ENCODE assay signal across 9 cellular contexts in the genomic region with DNA sequence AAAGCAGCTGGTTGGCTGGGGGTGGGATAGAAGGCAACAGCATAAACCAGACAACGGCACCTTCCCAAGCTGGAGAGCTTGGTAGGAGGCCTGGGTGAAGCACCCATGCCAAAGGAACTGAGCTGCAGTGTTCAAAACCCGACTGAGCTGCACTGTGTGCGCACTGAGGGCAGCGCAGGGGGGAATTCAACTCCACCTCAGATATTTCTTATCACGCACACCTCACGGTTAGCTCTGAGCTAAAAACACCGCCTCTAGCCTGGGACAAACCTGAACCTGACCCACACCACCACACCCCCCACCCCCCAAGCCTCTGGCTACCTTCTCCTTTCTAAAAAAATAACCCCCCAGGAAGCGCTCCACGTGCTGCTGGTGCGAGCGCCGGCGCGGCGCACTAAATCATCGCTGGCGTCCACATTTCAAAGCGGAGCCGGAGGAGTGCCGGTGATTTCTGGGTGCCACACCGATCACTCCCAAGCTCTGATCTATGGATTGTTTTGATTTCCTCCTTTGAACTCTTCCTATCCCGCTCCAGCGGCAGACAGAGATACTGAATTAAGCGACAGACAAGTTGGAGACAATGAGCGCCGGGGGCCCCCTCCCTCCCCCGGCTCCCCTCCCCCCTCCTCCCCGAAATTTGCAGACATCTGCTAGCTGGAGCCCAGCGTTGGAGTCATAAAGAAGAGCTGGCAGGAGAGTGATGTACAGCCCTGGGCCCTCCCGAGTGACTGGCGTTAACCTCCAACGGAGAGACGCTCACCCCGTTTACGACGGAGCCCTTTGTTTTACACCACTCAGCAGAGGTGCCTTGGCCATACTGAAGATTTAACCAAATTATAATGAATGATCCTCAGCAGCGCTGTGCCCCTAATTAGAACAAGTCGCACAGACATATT.
DNase-seq lines count a peak whose midpoint lies in the region; ATAC-seq and TF ChIP-seq lines count a peak whose summit lies in the region.
"Had no signal": no experiment of that assay in that cellular context is flagged by ENCODE, and none has a peak within 500 bp of the region (broad histone marks: within the 10 kb centered on the region; RNA-seq: fewer than 3 reads in every experiment).

No MANE protein-coding gene starts in this region.

- H3K9me2 ChIP-seq in GM23338 (ENCODE audit: insufficient read depth) (peaks cover 7% of the 10 kb centered on the region; the same call in 1 of the 2 replicates), MM.1S (replicated peaks; ENCODE audit: insufficient read depth, low read length) (no peaks in the 10 kb centered on the region)

- H3K4me2 ChIP-seq in GM23338: peak overlapping the region; percentile 82
- no peak overlapping the region for H3K4me2 ChIP-seq in MM.1S (ENCODE audit: low read depth, low read length)

- H3K9me3 ChIP-seq in RWPE2 (ENCODE audit: severe bottlenecking) (no peaks in the 10 kb centered on the region), heart left ventricle (no peaks in the 10 kb centered on the region), psoas muscle (no peaks in the 10 kb centered on the region), MM.1S (replicated peaks; ENCODE audit: insufficient read depth, low read length) (no peaks in the 10 kb centered on the region)
- H3K9me3 ChIP-seq: thyroid gland had no signal

- H3K27ac Mint-ChIP-seq in GM23338: no peak overlapping the region

- H3K79me2 ChIP-seq in GM23338 (replicated peaks; ENCODE audit: insufficient read depth): no peaks in the 10 kb centered on the region
- H3K79me2 ChIP-seq in MM.1S (ENCODE audit: low read length): no peaks in the 10 kb centered on the region

- H4K20me1 ChIP-seq in GM23338 (replicated peaks; ENCODE audit: insufficient read depth) (no peaks in the 10 kb centered on the region), MM.1S (ENCODE audit: insufficient read depth, low read length) (no peaks in the 10 kb centered on the region)

- peaks cover 15% of the 10 kb centered on the region for H3K27me3 Mint-ChIP-seq in GM23338 (ENCODE audit: insufficient read depth, low read depth, poor library complexity)

- no peaks in the 10 kb centered on the region; the same call in 2 of the 3 replicates for H3K36me3 Mint-ChIP-seq in GM23338 (ENCODE audit: low read depth)

- H3K4me1 ChIP-seq in GM23338 (ENCODE audit: insufficient read depth): no peaks in the 10 kb centered on the region
- H3K4me1 ChIP-seq in RWPE2 (ENCODE audit: insufficient read depth, poor library complexity, severe bottlenecking): peaks cover 35% of the 10 kb centered on the region
- peaks cover 0 to 23% (median 6%) of the 10 kb centered on the region in 12 donors for H3K4me1 ChIP-seq in heart left ventricle
- no peaks in the 10 kb centered on the region for H3K4me1 ChIP-seq in psoas muscle
- H3K4me1 ChIP-seq in MM.1S (ENCODE audit: low read length): peaks cover 19% of the 10 kb centered on the region

- H3K27ac ChIP-seq in GM23338 (ENCODE audit: low read depth) (no peak overlapping the region), RWPE2 (ENCODE audit: poor library complexity, severe bottlenecking) (peak overlapping the region; percentile 95), heart left ventricle (no peak overlapping the region), psoas muscle (no peak overlapping the region), MM.1S (ENCODE audit: low read length) (no peak overlapping the region)
- H3K27ac ChIP-seq: thyroid gland had no signal

- peaks cover 57% of the 10 kb centered on the region for H3K27me3 ChIP-seq in GM23338 (ENCODE audit: insufficient read depth)
- no peaks in the 10 kb centered on the region for H3K27me3 ChIP-seq in RWPE2 (ENCODE audit: insufficient read depth, poor library complexity, severe bottlenecking)
- H3K27me3 ChIP-seq in heart left ventricle: peaks cover 7 to 87% (median 28%) of the 10 kb centered on the region in 9 donors
- H3K27me3 ChIP-seq in psoas muscle (ENCODE audit: insufficient read depth in 3 of 3, low read length in 2 of 3): peaks cover 0 to 13% (median 2%) of the 10 kb centered on the region in 3 donors
- no peaks in the 10 kb centered on the region; the same call in 1 of the 2 replicates for H3K27me3 ChIP-seq in MM.1S (replicated peaks; ENCODE audit: insufficient read depth, low read length)
- H3K27me3 ChIP-seq: thyroid gland had no signal

- ATAC-seq in GM23338 (peak; percentile 80), RWPE2 (ENCODE audit: low read depth) (no peak), heart left ventricle (peak in 2 of 4 donors; percentile 34 to 48), psoas muscle (peak; percentile 41 to 77 (median 51)), GM19397 (IDR thresholded peaks at IDR 0.05; ENCODE audit: unreplicated experiment) (no peak)

- no peak for TF ChIP-seq POLR2A in heart left ventricle (IDR thresholded peaks at IDR 0.05)

- intact Hi-C loops in heart left ventricle (cut with DNase I) (loop anchor here in 5 of 10 donors (1.0 to 5.0 kb wide), 4 partner anchors 85 to 831 kb away; a partner anchor contains a TSS), psoas muscle (cut with DNase I) (loop anchor here (5.0 to 10.0 kb wide), 4 partner anchors 86 to 174 kb away; a partner anchor contains a TSS)

- peaks cover 6% of the 10 kb centered on the region; the same call in 2 of the 3 replicates for H3K4me1 Mint-ChIP-seq in GM23338

- DNase-seq in GM23338 (ENCODE audit: low spot score): peak; percentile 52
- DNase-seq in RWPE2 (ENCODE audit: low spot score): no peak
- no peak for DNase-seq in heart left ventricle
- DNase-seq in psoas muscle: no peak
- no peak for DNase-seq in MM.1S
- no peak for DNase-seq in hippocampal formation (lab: John Stamatoyannopoulos, UW)
- DNase-seq in mucosa of gallbladder (ENCODE audit: low spot score): no peak

- peak overlapping the region; percentile 94 for H2AFZ ChIP-seq in GM23338
- H2AFZ ChIP-seq in MM.1S (ENCODE audit: low read length): no peak overlapping the region

- H3K36me3 ChIP-seq in GM23338 (ENCODE audit: insufficient read depth) (no peaks in the 10 kb centered on the region), RWPE2 (ENCODE audit: low read depth) (no peaks in the 10 kb centered on the region), heart left ventricle (no peaks in the 10 kb centered on the region), psoas muscle (ENCODE audit: insufficient read depth in 1 of 2, low read depth in 1 of 2) (no peaks in the 10 kb centered on the region), MM.1S (replicated peaks; ENCODE audit: insufficient read depth, low read length) (no peaks in the 10 kb centered on the region)
- H3K36me3 ChIP-seq: thyroid gland had no signal

- TF ChIP-seq CTCF in GM23338 (conservative IDR thresholded peaks at IDR 0.05; ENCODE audit: low read depth in 2 of 2) (no peak), RWPE2 (IDR thresholded peaks at IDR 0.05; ENCODE audit: poor library complexity, severe bottlenecking) (no peak), heart left ventricle (IDR thresholded peaks at IDR 0.05) (no peak), psoas muscle (IDR thresholded peaks at IDR 0.05) (no peak), MM.1S (IDR thresholded peaks at IDR 0.05; ENCODE audit: low read length) (no peak)

- H3F3A ChIP-seq in GM23338 (replicated peaks; ENCODE audit: low read depth) (no peaks in the 10 kb centered on the region), MM.1S (ENCODE audit: insufficient read depth, low read length) (peaks cover 16% of the 10 kb centered on the region)

- 7 to 13% (median 9%) methylated on average over 37 to 38 of the region's 38 CpGs for WGBS in heart left ventricle, 4 donors
- WGBS in psoas muscle, 3 donors: 7 to 11% (median 8%) methylated on average over 38 of the region's 38 CpGs

- peak overlapping the region; percentile 84 for H3K4me3 Mint-ChIP-seq in GM23338

- peak overlapping the region; percentile 58 for H3K4me3 ChIP-seq in GM23338
- H3K4me3 ChIP-seq in RWPE2 (ENCODE audit: severe bottlenecking): no peak overlapping the region
- H3K4me3 ChIP-seq in heart left ventricle: peak overlapping the region in 10 of 12 donors; percentile 11 to 46 (median 34)
- peak overlapping the region; percentile 61 for H3K4me3 ChIP-seq in psoas muscle
- H3K4me3 ChIP-seq in MM.1S (ENCODE audit: low read length): no peak overlapping the region

- no peak overlapping the region for H3K9ac ChIP-seq in MM.1S (ENCODE audit: low read length)

- H3K9me3 Mint-ChIP-seq in GM23338: no peaks in the 10 kb centered on the region; the same call in 2 of the 3 replicates

TF ChIP-seq in GM23338, 12 proteins besides CTCF, POLR2A, EP300 and RAD21:
- TF ChIP-seq EZH2 (IDR thresholded peaks at IDR 0.05; ENCODE audit: low read depth, unreplicated experiment): peak; percentile 37
- TF ChIP-seq, protein P1, sequence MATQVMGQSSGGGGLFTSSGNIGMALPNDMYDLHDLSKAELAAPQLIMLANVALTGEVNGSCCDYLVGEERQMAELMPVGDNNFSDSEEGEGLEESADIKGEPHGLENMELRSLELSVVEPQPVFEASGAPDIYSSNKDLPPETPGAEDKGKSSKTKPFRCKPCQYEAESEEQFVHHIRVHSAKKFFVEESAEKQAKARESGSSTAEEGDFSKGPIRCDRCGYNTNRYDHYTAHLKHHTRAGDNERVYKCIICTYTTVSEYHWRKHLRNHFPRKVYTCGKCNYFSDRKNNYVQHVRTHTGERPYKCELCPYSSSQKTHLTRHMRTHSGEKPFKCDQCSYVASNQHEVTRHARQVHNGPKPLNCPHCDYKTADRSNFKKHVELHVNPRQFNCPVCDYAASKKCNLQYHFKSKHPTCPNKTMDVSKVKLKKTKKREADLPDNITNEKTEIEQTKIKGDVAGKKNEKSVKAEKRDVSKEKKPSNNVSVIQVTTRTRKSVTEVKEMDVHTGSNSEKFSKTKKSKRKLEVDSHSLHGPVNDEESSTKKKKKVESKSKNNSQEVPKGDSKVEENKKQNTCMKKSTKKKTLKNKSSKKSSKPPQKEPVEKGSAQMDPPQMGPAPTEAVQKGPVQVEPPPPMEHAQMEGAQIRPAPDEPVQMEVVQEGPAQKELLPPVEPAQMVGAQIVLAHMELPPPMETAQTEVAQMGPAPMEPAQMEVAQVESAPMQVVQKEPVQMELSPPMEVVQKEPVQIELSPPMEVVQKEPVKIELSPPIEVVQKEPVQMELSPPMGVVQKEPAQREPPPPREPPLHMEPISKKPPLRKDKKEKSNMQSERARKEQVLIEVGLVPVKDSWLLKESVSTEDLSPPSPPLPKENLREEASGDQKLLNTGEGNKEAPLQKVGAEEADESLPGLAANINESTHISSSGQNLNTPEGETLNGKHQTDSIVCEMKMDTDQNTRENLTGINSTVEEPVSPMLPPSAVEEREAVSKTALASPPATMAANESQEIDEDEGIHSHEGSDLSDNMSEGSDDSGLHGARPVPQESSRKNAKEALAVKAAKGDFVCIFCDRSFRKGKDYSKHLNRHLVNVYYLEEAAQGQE (IDR thresholded peaks at IDR 0.05; ENCODE audit: unreplicated experiment): no peak
TF ChIP-seq in GM23338: peak in this region for 1.

Comparison
In these comparisons a context has a peak if more than half of its experiments do, and no peak if none do; other contexts are left out.
1. ATAC-seq: peak in GM23338 (single experiment) and psoas muscle (4 of 4); none in RWPE2 (single experiment) and GM19397 (single experiment).
2. H3K4me3 ChIP-seq: peak in GM23338 (single experiment), heart left ventricle (10 of 12) and psoas muscle (single experiment); none in RWPE2 (single experiment) and MM.1S (single experiment).